Comparison of ENCODE assay signal across 8 cellular contexts in genomic region chr2:200306969-200307811, GRCh38. TPM values are rescaled to one million over a fixed set of nuclear protein-coding genes. Genes with fewer than 3 reads are reported as not detected.
DNase-seq lines count a peak whose midpoint lies in the region; ATAC-seq, FAIRE-seq and TF ChIP-seq lines count a peak whose summit lies in the region.

No MANE protein-coding gene starts in this region.

- CTCF ChIA-PET in GM10248 (lab: Yijun Ruan, JAX): no interaction called here

- ATAC-seq in GM21529 (IDR thresholded peaks at IDR 0.05; ENCODE audit: unreplicated experiment): peak; percentile 51

- H3K27ac ChIP-seq in mesenchymal stem cell (ENCODE audit: low read length, poor library complexity, severe bottlenecking): peak overlapping the region; percentile 88
- H3K27ac ChIP-seq in stomach: peak overlapping the region; percentile 90 to 97 (median 93)

- no peak for TF ChIP-seq EP300 in stomach (IDR thresholded peaks at IDR 0.05)

- peak overlapping the region; percentile 87 for H2BK120ac ChIP-seq in mesenchymal stem cell (ENCODE audit: low read depth, low read length)

- H3K14ac ChIP-seq in mesenchymal stem cell (ENCODE audit: low read length in 2 of 2): peak overlapping the region; percentile 65 to 73

- peak overlapping the region; percentile 87 for H3K9ac ChIP-seq in mesenchymal stem cell (ENCODE audit: low read length)

- peak overlapping the region; percentile 85 for H2BK15ac ChIP-seq in mesenchymal stem cell (ENCODE audit: low read depth, poor library complexity, severe bottlenecking)

- H3K79me1 ChIP-seq in mesenchymal stem cell (replicated peaks; ENCODE audit: low read length, poor library complexity, severe bottlenecking): peaks cover 1% of the 10 kb centered on the region

- peak overlapping the region; percentile 87 for H3K4me2 ChIP-seq in mesenchymal stem cell (ENCODE audit: low read length, poor library complexity, severe bottlenecking)

- intact Hi-C loops in stomach (cut with DNase I; ENCODE audit: low total_unique reads): no loop called here

- peak overlapping the region; percentile 98 for H3K18ac ChIP-seq in mesenchymal stem cell (ENCODE audit: low read depth in 1 of 2, low read length in 2 of 2)

- H3K27me3 ChIP-seq in mesenchymal stem cell (ENCODE audit: control insufficient read depth in 1 of 2, insufficient read depth in 1 of 2, low read length in 2 of 2) (no peaks in the 10 kb centered on the region), stomach (no peaks in the 10 kb centered on the region)

- H4K8ac ChIP-seq in mesenchymal stem cell (ENCODE audit: low read length): peak overlapping the region; percentile 90

- TF ChIP-seq POLR2A in stomach (IDR thresholded peaks at IDR 0.05): no peak

- peak overlapping the region; percentile 63 for H2AFZ ChIP-seq in mesenchymal stem cell (ENCODE audit: low read depth, low read length)

- whole genome bisulfite sequencing in mesenchymal stem cell: 0% methylated on average over 73 of the region's 128 CpGs
- 0 to 1% (median 0%) methylated on average over 15 to 128 of the region's 128 CpGs for WGBS in stomach, 5 donors

- H3K4me3 ChIP-seq in mesenchymal stem cell (ENCODE audit: insufficient read depth in 1 of 2, low read depth in 1 of 2, low read length in 2 of 2) (peak overlapping the region; percentile 86 to 97), stomach (peak overlapping the region; percentile 76 to 94 (median 82))

- peak overlapping the region; percentile 37 to 94 for H3K23ac ChIP-seq in mesenchymal stem cell (ENCODE audit: low read length in 2 of 2)

- peak overlapping the region in 1 of 2 experiments; percentile 94 for H2BK12ac ChIP-seq in mesenchymal stem cell (ENCODE audit: low read length in 2 of 2)

- H4K91ac ChIP-seq in mesenchymal stem cell (ENCODE audit: low read length): peak overlapping the region; percentile 93

- DNase-seq in GM10248 (ENCODE audit: extremely low spot score): peak; percentile 63
- DNase-seq in HuH-7.5 (ENCODE audit: low spot score): peak; percentile 22
- peak; percentile 16 to 17 for DNase-seq in activated CD4-positive, alpha-beta T cell treated with anti-CD3 and anti-CD28 coated beads for 4 hours
- peak; percentile 71 for DNase-seq in ecto neural progenitor cell (ENCODE audit: low spot score)
- peak; percentile 43 for DNase-seq in mesenchymal stem cell
- peak; percentile 63 for DNase-seq in stomach
- no peak for DNase-seq in D721Med (ENCODE audit: insufficient read length, low spot score)

- TF ChIP-seq CTCF in GM10248 (IDR thresholded peaks at IDR 0.05; ENCODE audit: control extremely low read depth, extremely low read depth, low read depth, missing control alignments) (no peak), stomach (IDR thresholded peaks at IDR 0.05) (no peak), D721Med (IDR thresholded peaks at IDR 0.05; ENCODE audit: insufficient read depth, missing control alignments) (no peak)

- no peaks in the 10 kb centered on the region for H3K9me3 ChIP-seq in mesenchymal stem cell (ENCODE audit: control insufficient read depth, low read length)
- H3K9me3 ChIP-seq in stomach: no peaks in the 10 kb centered on the region

- peak overlapping the region; percentile 97 for H3K4ac ChIP-seq in mesenchymal stem cell (ENCODE audit: low read depth in 1 of 2, low read length in 2 of 2)

- no peak for FAIRE-seq in D721Med (lab: Jason Lieb, UNC)

- H2AK5ac ChIP-seq in mesenchymal stem cell (ENCODE audit: low read length, severe bottlenecking): no peak overlapping the region

- peaks cover 3% of the 10 kb centered on the region for H3K4me1 ChIP-seq in mesenchymal stem cell (ENCODE audit: control insufficient read depth, insufficient read depth, low read depth, low read length)
- peaks cover 4 to 52% (median 29%) of the 10 kb centered on the region in 4 donors for H3K4me1 ChIP-seq in stomach

- POLR2A ChIA-PET in GM10248 (lab: Yijun Ruan, JAX): no interaction called here

- no peaks in the 10 kb centered on the region for H3K36me3 ChIP-seq in mesenchymal stem cell (ENCODE audit: control insufficient read depth in 1 of 2, insufficient read depth in 2 of 2, low read depth in 1 of 2, low read length in 2 of 2)
- no peaks in the 10 kb centered on the region for H3K36me3 ChIP-seq in stomach

- peak overlapping the region; percentile 94 for H2BK5ac ChIP-seq in mesenchymal stem cell (ENCODE audit: low read depth, low read length, poor library complexity, severe bottlenecking)

RNA-seq across cellular contexts. Expression of gene SPATS2L, which starts 0.7 kb away (rescaled TPM):
- 377 TPM for polyA plus RNA-seq in mesenchymal stem cell (2013, experiment 1 of 2)
- 383 TPM for polyA plus RNA-seq in mesenchymal stem cell (2013, experiment 2 of 2)
- 100 to 1,000 TPM in 2 of 5 donors, 10 to 100 TPM in 3; 36.8 to 245 (median 99.3) TPM for total RNA-seq in stomach
- polyA plus RNA-seq in stomach: 100 to 1,000 TPM in 1 of 3 donors, 10 to 100 TPM in 2; 41.3 to 116 (median 59.1) TPM
